ENCODE assay signal across 1 cellular context in genomic region chr10:37436361-37436760, GRCh38.
TF ChIP-seq lines count a peak whose summit lies in the region.

No MANE protein-coding gene starts in this region.

TF ChIP-seq in K562, 482 proteins besides CTCF, POLR2A, EP300 and RAD21 (continued from another document):
- TF ChIP-seq ATF6 (CRISPR knock-in tag; IDR thresholded peaks at IDR 0.05): no peak
- no peak for TF ChIP-seq LCOR (CRISPR knock-in tag; IDR thresholded peaks at IDR 0.05)
- TF ChIP-seq ZNF263 (CRISPR knock-in tag; IDR thresholded peaks at IDR 0.05; ENCODE audit: borderline replicate concordance): no peak
- no peak for TF ChIP-seq DDX20 (tag; IDR thresholded peaks at IDR 0.05; ENCODE audit: low read depth)
- TF ChIP-seq TAF9B (IDR thresholded peaks at IDR 0.05; ENCODE audit: partially characterized antibody): no peak
- no peak for TF ChIP-seq KLF1 (tag; IDR thresholded peaks at IDR 0.05)
- TF ChIP-seq KDM1A (IDR thresholded peaks at IDR 0.05): no peak
- TF ChIP-seq CHCHD3 (CRISPR knock-in tag; IDR thresholded peaks at IDR 0.05): no peak
- no peak for TF ChIP-seq CBFA2T2 (conservative IDR thresholded peaks at IDR 0.05)
- TF ChIP-seq ZBTB12 (CRISPR knock-in tag; IDR thresholded peaks at IDR 0.05): no peak
- TF ChIP-seq CUX1 (CRISPR knock-in tag; IDR thresholded peaks at IDR 0.05): no peak
- no peak for TF ChIP-seq GTF3C2 (IDR thresholded peaks at IDR 0.05; ENCODE audit: borderline replicate concordance, extremely low read depth, insufficient read length)
- TF ChIP-seq MAFG (tag; conservative IDR thresholded peaks at IDR 0.05): peak; percentile 48; the same call in 1 of the 2 replicates
- no peak for TF ChIP-seq GMEB1 (CRISPR knock-in tag; IDR thresholded peaks at IDR 0.05)
- TF ChIP-seq ZBTB2 (IDR thresholded peaks at IDR 0.05): no peak
- TF ChIP-seq MAFF (IDR thresholded peaks at IDR 0.05; ENCODE audit: low read length): peak; percentile 57; the same call in 1 of the 2 replicates
- TF ChIP-seq TRIM25 (IDR thresholded peaks at IDR 0.05; ENCODE audit: borderline replicate concordance): no peak
- TF ChIP-seq ZNF253 (CRISPR knock-in tag; conservative IDR thresholded peaks at IDR 0.05): no peak
- TF ChIP-seq MAFK (IDR thresholded peaks at IDR 0.05; ENCODE audit: low read length): peak; percentile 69
- no peak for TF ChIP-seq SRSF7 (optimal IDR thresholded peaks at IDR 0.05; ENCODE audit: low read depth, low read length)
- no peak for TF ChIP-seq ZSCAN29 (IDR thresholded peaks at IDR 0.05)
- TF ChIP-seq ZNF316 (IDR thresholded peaks at IDR 0.05): peak; percentile 55; the same call in 1 of the 2 replicates
